Comparison of ENCODE assay signal across 17 cellular contexts in the genomic region with DNA sequence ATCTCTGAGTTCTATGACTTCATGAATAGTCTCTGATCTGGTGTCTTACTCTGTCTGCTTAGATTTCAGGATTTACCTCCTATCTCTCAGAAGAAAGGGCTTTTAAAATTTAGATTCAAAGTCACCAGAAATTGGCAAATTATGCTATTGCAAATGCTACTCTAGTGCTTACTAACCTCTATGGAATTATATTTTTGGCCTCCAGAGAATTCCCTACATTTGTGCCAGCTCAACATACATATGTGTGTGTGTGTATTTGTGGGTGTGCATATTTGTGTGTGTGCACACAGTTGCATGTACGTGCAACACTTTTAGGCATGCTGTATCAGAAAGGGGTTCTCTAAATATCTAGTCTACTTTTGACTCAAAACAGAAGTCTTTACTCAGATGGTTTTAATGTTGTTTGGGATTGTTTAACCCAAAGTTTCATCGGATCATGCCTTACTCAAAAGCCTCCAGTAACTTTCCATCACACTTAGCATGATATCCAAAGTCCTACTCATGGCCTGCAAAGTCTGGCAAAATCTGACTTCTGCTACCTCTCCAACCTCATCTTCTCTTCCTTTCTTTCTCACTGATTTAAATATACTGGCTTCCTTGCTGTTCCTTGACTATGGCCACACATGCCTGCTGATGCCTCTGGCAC.
A peak's percentile ranks its signal among the peaks of the same experiment; 100 is the strongest.
DNase-seq lines count a peak whose midpoint lies in the region; ATAC-seq and TF ChIP-seq lines count a peak whose summit lies in the region.
"Had no signal": no experiment of that assay in that cellular context is flagged by ENCODE, and none has a peak within 500 bp of the region (broad histone marks: within the 10 kb centered on the region; RNA-seq: fewer than 3 reads in every experiment).

No MANE protein-coding gene starts in this region.

- H3K4me2 ChIP-seq in PC-3 (ENCODE audit: low read length) = no peak overlapping the region
- H3K4me2 ChIP-seq: BLaER1 treated with 17β-estradiol and CSF1 and Interleukin-3, amounts not matched to agents 10 nM and 100 nM had no signal

- CTCF ChIA-PET in PC-3 (lab: Charles Lee) = interaction anchor here (0.6 kb wide), 1 partner anchor 92 kb away, joined by 4 read pairs; no protein-coding TSS in a partner anchor

- POLR2A ChIA-PET in PC-3 (lab: Charles Lee; ENCODE audit: unreplicated experiment) = no interaction called here

- H3K4me3 ChIP-seq in PC-3 (ENCODE audit: low read length) (no peak overlapping the region), fibroblast of mammary gland (ENCODE audit: control insufficient read depth, low read depth, low read length) (no peak overlapping the region), WERI-Rb-1 (ENCODE audit: low read depth, low read length) (no peak overlapping the region)
- H3K4me3 ChIP-seq: BLaER1 treated with 17β-estradiol and CSF1 and Interleukin-3, amounts not matched to agents 10 nM and 100 nM had no signal

- no peaks in the 10 kb centered on the region for H3K9me3 ChIP-seq in PC-3 (ENCODE audit: low read length)
- no peaks in the 10 kb centered on the region for H3K9me3 ChIP-seq in WERI-Rb-1 (ENCODE audit: severe bottlenecking)

- no peaks in the 10 kb centered on the region for H3K79me2 ChIP-seq in PC-3 (ENCODE audit: low read length)

- intact Hi-C loops in PC-3 (cut with micrococcal nuclease) = loop anchor here (5.0 kb wide), 1 partner anchor 106 kb away; no protein-coding TSS in a partner anchor

- no peaks in the 10 kb centered on the region for H4K20me1 ChIP-seq in PC-3 (ENCODE audit: low read length)
- H4K20me1 ChIP-seq: BLaER1 treated with 17β-estradiol and CSF1 and Interleukin-3, amounts not matched to agents 10 nM and 100 nM had no signal

- no TSS peak for BruUV-seq in PC-3 (replicated peaks; lab: Mats Ljungman, UMichigan)

- no peak overlapping the region for H3K9ac ChIP-seq in PC-3 (ENCODE audit: low read length)
- H3K9ac ChIP-seq: BLaER1 treated with 17β-estradiol and CSF1 and Interleukin-3, amounts not matched to agents 10 nM and 100 nM had no signal

- no peak overlapping the region for H2AFZ ChIP-seq in PC-3 (ENCODE audit: low read length)

- H3K9me2 ChIP-seq in PC-3 (replicated peaks; ENCODE audit: low read length) = no peaks in the 10 kb centered on the region

- ATAC-seq in PC-3 (no peak; the same call in 1 of the 2 replicates), foreskin keratinocyte (no peak)

- H3K27ac ChIP-seq in PC-3 (ENCODE audit: low read length) (peak overlapping the region; percentile 38), WERI-Rb-1 (no peak overlapping the region), foreskin keratinocyte (no peak overlapping the region)
- H3K27ac ChIP-seq: BLaER1 treated with 17β-estradiol and CSF1 and Interleukin-3, amounts not matched to agents 10 nM and 100 nM had no signal

- H3F3A ChIP-seq in PC-3 (ENCODE audit: low read length, unreplicated experiment) = no peaks in the 10 kb centered on the region

- peak; percentile 62 for DNase-seq in EL
- no peak for DNase-seq in PC-3
- DNase-seq in fibroblast of mammary gland (ENCODE audit: low read depth) = peak; percentile 58
- no peak for DNase-seq in AG20443 (ENCODE audit: low spot score)
- no peak for DNase-seq in WERI-Rb-1
- no peak for DNase-seq in foreskin keratinocyte
- DNase-seq in NCI-H524 (lab: John Stamatoyannopoulos, UW) = no peak
- DNase-seq: H9; MM.1S; NCI-H1105; NCI-H2029; NCI-H2171; NCI-H446; NK-92 treated with Interleukin-12 subunit alpha and Interleukin-12 subunit beta, amount 100 ng/mL, for 24 hours; RPMI8226; SIG-M5 had no signal

- no peaks in the 10 kb centered on the region for H3K36me3 ChIP-seq in PC-3 (ENCODE audit: low read depth, low read length)
- H3K36me3 ChIP-seq in WERI-Rb-1 = no peaks in the 10 kb centered on the region
- H3K36me3 ChIP-seq: BLaER1 treated with 17β-estradiol and CSF1 and Interleukin-3, amounts not matched to agents 10 nM and 100 nM had no signal

- TF ChIP-seq CTCF in PC-3 (conservative IDR thresholded peaks at IDR 0.05; ENCODE audit: low read depth, low read length) (no peak), fibroblast of mammary gland (conservative IDR thresholded peaks at IDR 0.05; ENCODE audit: control insufficient read depth, insufficient read depth, low read depth, low read length) (no peak), WERI-Rb-1 (IDR thresholded peaks at IDR 0.05; ENCODE audit: low read depth, low read length) (no peak), foreskin keratinocyte (conservative IDR thresholded peaks at IDR 0.05) (no peak)

- peaks cover 39% of the 10 kb centered on the region for H3K4me1 ChIP-seq in PC-3 (ENCODE audit: insufficient read depth, low read length)
- peaks cover 11% of the 10 kb centered on the region for H3K4me1 ChIP-seq in foreskin keratinocyte
- H3K4me1 ChIP-seq: BLaER1 treated with 17β-estradiol and CSF1 and Interleukin-3, amounts not matched to agents 10 nM and 100 nM had no signal

- H3K27me3 ChIP-seq in PC-3 (ENCODE audit: low read length) (no peaks in the 10 kb centered on the region), WERI-Rb-1 (ENCODE audit: insufficient read depth, low read depth, severe bottlenecking) (no peaks in the 10 kb centered on the region), foreskin keratinocyte (no peaks in the 10 kb centered on the region)
- H3K27me3 ChIP-seq: BLaER1 treated with 17β-estradiol and CSF1 and Interleukin-3, amounts not matched to agents 10 nM and 100 nM had no signal

Comparison
In these comparisons a context has a peak if more than half of its experiments do, and no peak if none do; other contexts are left out.
1. DNase-seq: peak in EL (single experiment) and fibroblast of mammary gland (single experiment); none in PC-3 (single experiment), AG20443 (single experiment), WERI-Rb-1 (single experiment), foreskin keratinocyte (0 of 2) and NCI-H524 (0 of 2).